1 cellular context compared by ENCODE assay signal in the genomic region with DNA sequence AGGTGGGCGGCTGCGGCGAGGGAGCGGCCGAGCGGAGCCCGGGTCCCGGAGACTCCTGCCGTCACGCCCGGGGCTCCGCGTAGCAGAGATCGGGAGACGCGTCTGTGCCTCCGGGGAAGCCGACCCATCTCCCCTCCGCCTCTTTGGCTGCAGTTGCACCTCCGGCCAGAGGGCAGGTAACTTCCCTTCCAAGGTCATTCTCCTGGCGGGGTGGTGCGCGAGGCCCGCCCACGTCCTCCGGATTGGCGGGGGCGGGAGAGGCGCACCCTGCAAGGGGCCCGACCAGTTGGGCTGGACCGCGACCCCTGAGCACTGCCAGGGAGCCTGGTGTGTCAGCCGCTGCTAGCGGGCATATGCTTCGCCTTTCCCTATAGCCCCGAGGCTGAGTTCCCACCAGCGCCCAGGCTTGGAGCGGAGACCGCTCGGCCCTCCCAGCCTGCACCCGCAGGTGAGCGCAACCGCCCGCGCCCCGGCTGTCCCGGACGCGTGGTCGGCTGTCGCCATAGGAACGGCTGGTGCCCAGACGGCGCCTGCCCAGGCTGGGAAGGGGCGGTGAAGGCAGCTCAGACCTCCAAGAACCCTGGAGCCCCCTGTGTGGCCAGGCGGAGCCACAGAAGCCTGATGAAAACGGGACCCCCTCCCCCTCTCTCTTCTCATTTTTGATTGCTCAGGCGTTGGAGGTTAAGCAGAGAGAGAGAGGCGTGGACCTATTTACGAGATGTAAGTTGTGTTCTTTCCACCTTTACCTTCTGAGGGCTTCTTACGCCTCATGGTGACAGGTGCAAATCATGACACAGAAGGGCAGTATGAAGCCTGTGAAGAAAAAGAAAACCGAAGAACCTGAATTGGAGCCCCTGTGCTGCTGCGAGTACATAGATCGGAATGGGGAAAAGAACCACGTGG.
TF ChIP-seq lines count a peak whose summit lies in the region.

No MANE protein-coding gene starts in this region.

TF ChIP-seq in HCT116, 20 proteins besides CTCF, POLR2A, EP300 and RAD21 (continued from another document):
- TF ChIP-seq ZNF274 (IDR thresholded peaks at IDR 0.05; ENCODE audit: low read depth, low read length) (no peak), POLR2AphosphoS5 (IDR thresholded peaks at IDR 0.05; ENCODE audit: low read depth, low read length) (no peak), FOSL1 (IDR thresholded peaks at IDR 0.05; ENCODE audit: low read depth) (no peak), EZH2 (IDR thresholded peaks at IDR 0.05) (no peak)
- TF ChIP-seq, protein P1, sequence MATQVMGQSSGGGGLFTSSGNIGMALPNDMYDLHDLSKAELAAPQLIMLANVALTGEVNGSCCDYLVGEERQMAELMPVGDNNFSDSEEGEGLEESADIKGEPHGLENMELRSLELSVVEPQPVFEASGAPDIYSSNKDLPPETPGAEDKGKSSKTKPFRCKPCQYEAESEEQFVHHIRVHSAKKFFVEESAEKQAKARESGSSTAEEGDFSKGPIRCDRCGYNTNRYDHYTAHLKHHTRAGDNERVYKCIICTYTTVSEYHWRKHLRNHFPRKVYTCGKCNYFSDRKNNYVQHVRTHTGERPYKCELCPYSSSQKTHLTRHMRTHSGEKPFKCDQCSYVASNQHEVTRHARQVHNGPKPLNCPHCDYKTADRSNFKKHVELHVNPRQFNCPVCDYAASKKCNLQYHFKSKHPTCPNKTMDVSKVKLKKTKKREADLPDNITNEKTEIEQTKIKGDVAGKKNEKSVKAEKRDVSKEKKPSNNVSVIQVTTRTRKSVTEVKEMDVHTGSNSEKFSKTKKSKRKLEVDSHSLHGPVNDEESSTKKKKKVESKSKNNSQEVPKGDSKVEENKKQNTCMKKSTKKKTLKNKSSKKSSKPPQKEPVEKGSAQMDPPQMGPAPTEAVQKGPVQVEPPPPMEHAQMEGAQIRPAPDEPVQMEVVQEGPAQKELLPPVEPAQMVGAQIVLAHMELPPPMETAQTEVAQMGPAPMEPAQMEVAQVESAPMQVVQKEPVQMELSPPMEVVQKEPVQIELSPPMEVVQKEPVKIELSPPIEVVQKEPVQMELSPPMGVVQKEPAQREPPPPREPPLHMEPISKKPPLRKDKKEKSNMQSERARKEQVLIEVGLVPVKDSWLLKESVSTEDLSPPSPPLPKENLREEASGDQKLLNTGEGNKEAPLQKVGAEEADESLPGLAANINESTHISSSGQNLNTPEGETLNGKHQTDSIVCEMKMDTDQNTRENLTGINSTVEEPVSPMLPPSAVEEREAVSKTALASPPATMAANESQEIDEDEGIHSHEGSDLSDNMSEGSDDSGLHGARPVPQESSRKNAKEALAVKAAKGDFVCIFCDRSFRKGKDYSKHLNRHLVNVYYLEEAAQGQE (IDR thresholded peaks at IDR 0.05; ENCODE audit: low read depth) = no peak
- TF ChIP-seq, protein P2, sequence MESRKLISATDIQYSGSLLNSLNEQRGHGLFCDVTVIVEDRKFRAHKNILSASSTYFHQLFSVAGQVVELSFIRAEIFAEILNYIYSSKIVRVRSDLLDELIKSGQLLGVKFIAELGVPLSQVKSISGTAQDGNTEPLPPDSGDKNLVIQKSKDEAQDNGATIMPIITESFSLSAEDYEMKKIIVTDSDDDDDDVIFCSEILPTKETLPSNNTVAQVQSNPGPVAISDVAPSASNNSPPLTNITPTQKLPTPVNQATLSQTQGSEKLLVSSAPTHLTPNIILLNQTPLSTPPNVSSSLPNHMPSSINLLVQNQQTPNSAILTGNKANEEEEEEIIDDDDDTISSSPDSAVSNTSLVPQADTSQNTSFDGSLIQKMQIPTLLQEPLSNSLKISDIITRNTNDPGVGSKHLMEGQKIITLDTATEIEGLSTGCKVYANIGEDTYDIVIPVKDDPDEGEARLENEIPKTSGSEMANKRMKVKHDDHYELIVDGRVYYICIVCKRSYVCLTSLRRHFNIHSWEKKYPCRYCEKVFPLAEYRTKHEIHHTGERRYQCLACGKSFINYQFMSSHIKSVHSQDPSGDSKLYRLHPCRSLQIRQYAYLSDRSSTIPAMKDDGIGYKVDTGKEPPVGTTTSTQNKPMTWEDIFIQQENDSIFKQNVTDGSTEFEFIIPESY (IDR thresholded peaks at IDR 0.05; ENCODE audit: extremely low read depth, insufficient replicate concordance, low read length) = no peak
